Comparison of ENCODE assay signal across 10 cellular contexts in genomic region chr14:72692678-72693077, GRCh38.
DNase-seq lines count a peak whose midpoint lies in the region; ATAC-seq, FAIRE-seq and TF ChIP-seq lines count a peak whose summit lies in the region.
"Had no signal": no experiment of that assay in that cellular context is flagged by ENCODE, and none has a peak within 500 bp of the region (broad histone marks: within the 10 kb centered on the region; RNA-seq: fewer than 3 reads in every experiment).

No MANE protein-coding gene starts in this region.

- WGBS in body of pancreas, 2 donors, result 28 to 39% methylated on average over 3 to 4 of the region's 4 CpGs

- no peak for TF ChIP-seq POLR2A in body of pancreas (IDR thresholded peaks at IDR 0.05)

- POLR2A ChIA-PET in PC-9 (lab: Charles Lee; ENCODE audit: unreplicated experiment), result no interaction called here

- TF ChIP-seq CTCF in DND-41 (IDR thresholded peaks at IDR 0.05; ENCODE audit: borderline replicate concordance, extremely low read depth, low read length, poor library complexity, severe bottlenecking), result no peak
- TF ChIP-seq CTCF in body of pancreas (IDR thresholded peaks at IDR 0.05), result peak in 1 of 7 experiments; percentile 7
- TF ChIP-seq CTCF in coronary artery (IDR thresholded peaks at IDR 0.05), result no peak
- TF ChIP-seq CTCF in PC-9 (conservative IDR thresholded peaks at IDR 0.05), result no peak

- H3K9me3 ChIP-seq in DND-41 (ENCODE audit: insufficient read depth, low read length, severe bottlenecking) (no peaks in the 10 kb centered on the region), body of pancreas (no peaks in the 10 kb centered on the region), PC-9 (ENCODE audit: insufficient read depth, low read depth) (no peaks in the 10 kb centered on the region)

- H3K4me3 ChIP-seq in DND-41 (ENCODE audit: low read depth in 1 of 2, low read length in 2 of 2), result no peak overlapping the region
- no peak overlapping the region for H3K4me3 ChIP-seq in body of pancreas
- no peak overlapping the region for H3K4me3 ChIP-seq in coronary artery
- no peak overlapping the region for H3K4me3 ChIP-seq in PC-9

- DNase-seq in DND-41 (no peak), HTR-8/SVneo (ENCODE audit: insufficient read length, low spot score) (no peak), body of pancreas (peak; percentile 44 to 69 (median 63)), kidney tubule cell (ENCODE audit: low spot score) (peak; percentile 18), coronary artery (ENCODE audit: low spot score) (no peak), superior temporal gyrus (ENCODE audit: extremely low spot score) (no peak), PC-9 (no peak)
- DNase-seq: kidney glomerular epithelial cell, NCI-H2081 treated with DMSO at 0.1 percent for 48 hours had no signal

- H4K20me1 ChIP-seq in DND-41 (ENCODE audit: insufficient read depth, low read length) (no peaks in the 10 kb centered on the region), PC-9 (ENCODE audit: insufficient read depth) (no peaks in the 10 kb centered on the region)

- H2AFZ ChIP-seq in DND-41 (ENCODE audit: low read depth, low read length) (no peak overlapping the region), PC-9 (no peak overlapping the region)

- intact Hi-C loops in body of pancreas (cut with DNase I) (no loop called here), PC-9 (cut with micrococcal nuclease; ENCODE audit: unreplicated experiment) (no loop called here)

- no peaks in the 10 kb centered on the region for H3K79me2 ChIP-seq in DND-41 (ENCODE audit: insufficient read depth, low read length)
- H3K79me2 ChIP-seq in PC-9 (ENCODE audit: low read depth), result no peaks in the 10 kb centered on the region

- H3K27me3 ChIP-seq in DND-41 (ENCODE audit: insufficient read depth, low read length, poor library complexity) (no peaks in the 10 kb centered on the region), body of pancreas (no peaks in the 10 kb centered on the region), PC-9 (ENCODE audit: insufficient read depth, low read depth) (peaks cover 54% of the 10 kb centered on the region)

- no peaks in the 10 kb centered on the region for H3K4me1 ChIP-seq in DND-41 (ENCODE audit: insufficient read depth, low read length)
- no peaks in the 10 kb centered on the region for H3K4me1 ChIP-seq in body of pancreas
- H3K4me1 ChIP-seq in PC-9 (replicated peaks; ENCODE audit: insufficient read depth), result no peaks in the 10 kb centered on the region

- H3K4me2 ChIP-seq in DND-41 (ENCODE audit: insufficient read depth, low read length), result no peak overlapping the region
- no peak overlapping the region for H3K4me2 ChIP-seq in PC-9

- FAIRE-seq in HTR-8/SVneo (lab: Jason Lieb, UNC), result peak; percentile 80

- no peak overlapping the region for H3K9ac ChIP-seq in DND-41 (ENCODE audit: low read depth, low read length)

- ATAC-seq in DND-41 (ENCODE audit: insufficient read depth, low read depth) (peak; percentile 60; the same call in 2 of the 3 replicates), body of pancreas (peak; percentile 77), GM19452 (IDR thresholded peaks at IDR 0.05; ENCODE audit: unreplicated experiment) (no peak)

- BruUV-seq in PC-9 (replicated peaks; lab: Mats Ljungman, UMichigan), result no TSS peak

- H3F3A ChIP-seq in PC-9 (ENCODE audit: insufficient read depth, low read depth), result no peaks in the 10 kb centered on the region

- H3K27ac ChIP-seq in DND-41 (ENCODE audit: low read length) (no peak overlapping the region), body of pancreas (no peak overlapping the region), coronary artery (no peak overlapping the region), PC-9 (no peak overlapping the region)

- CTCF ChIA-PET in PC-9 (lab: Charles Lee), result no interaction called here

- no peaks in the 10 kb centered on the region for H3K9me2 ChIP-seq in PC-9 (ENCODE audit: insufficient read depth)

- H3K36me3 ChIP-seq in DND-41 (ENCODE audit: insufficient read depth, low read length) (no peaks in the 10 kb centered on the region), body of pancreas (replicated peaks in 1 of 2; ENCODE audit: insufficient read depth in 1 of 2, low read depth in 2 of 2) (no peaks in the 10 kb centered on the region), PC-9 (ENCODE audit: low read depth) (no peaks in the 10 kb centered on the region)

Comparison
In these comparisons a context has a peak if more than half of its experiments do, and no peak if none do; other contexts are left out.
1. DNase-seq: peak in body of pancreas (4 of 4) and kidney tubule cell (single experiment); none in DND-41 (single experiment), HTR-8/SVneo (single experiment), coronary artery (single experiment), superior temporal gyrus (single experiment) and PC-9 (0 of 2).